In the genomic region with DNA sequence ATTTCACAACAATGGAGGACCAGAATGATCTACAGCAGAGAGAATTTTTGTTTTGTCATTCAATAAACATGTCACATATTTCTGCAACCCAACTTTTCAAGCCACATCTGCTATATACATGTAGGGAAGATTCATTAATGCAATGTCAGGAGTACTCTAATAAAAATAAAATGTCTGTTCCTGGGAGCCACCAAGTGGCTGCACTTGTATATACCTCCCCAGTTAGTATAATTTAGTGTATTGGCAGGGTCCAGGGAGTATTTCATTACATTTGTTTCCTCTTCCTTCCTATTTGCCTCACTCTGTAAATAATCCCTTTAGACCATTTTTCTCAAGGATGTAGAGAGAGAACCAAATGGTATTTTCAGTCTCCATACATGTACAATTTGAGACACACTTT, we compare ENCODE assay signal across 16 cellular contexts.
DNase-seq lines count a peak whose midpoint lies in the region; ATAC-seq and TF ChIP-seq lines count a peak whose summit lies in the region.
"Had no signal": no experiment of that assay in that cellular context is flagged by ENCODE, and none has a peak within 500 bp of the region (broad histone marks: within the 10 kb centered on the region; RNA-seq: fewer than 3 reads in every experiment).

No MANE protein-coding gene starts in this region.

- no peak overlapping the region for H3K27ac ChIP-seq in VCaP
- H3K27ac ChIP-seq in mesenchymal stem cell (ENCODE audit: low read length, poor library complexity, severe bottlenecking): no peak overlapping the region
- H3K27ac ChIP-seq: A549, ovary had no signal

- no peaks in the 10 kb centered on the region for H3K36me3 Mint-ChIP-seq in activated CD4-positive, alpha-beta T cell treated with anti-CD3 and anti-CD28 coated beads, Interleukin-2, amount 10 ng/mL, durations not matched to agents 7 days and 5 days (ENCODE audit: low read depth)
- no peaks in the 10 kb centered on the region for H3K36me3 Mint-ChIP-seq in natural killer cell

- H3K36me3 ChIP-seq in mesenchymal stem cell (ENCODE audit: control insufficient read depth in 1 of 2, insufficient read depth in 2 of 2, low read depth in 1 of 2, low read length in 2 of 2): no peaks in the 10 kb centered on the region
- H3K36me3 ChIP-seq: ovary had no signal

- intact Hi-C loops in natural killer cell (cut with micrococcal nuclease): no loop called here

- no peaks in the 10 kb centered on the region for H3K79me1 ChIP-seq in mesenchymal stem cell (replicated peaks; ENCODE audit: low read length, poor library complexity, severe bottlenecking)

- POLR2A ChIA-PET in activated CD4-positive, alpha-beta T cell treated with anti-CD3 and anti-CD28 coated beads, Interleukin-2, amount 10 ng/mL, durations not matched to agents 7 days and 5 days (lab: Charles Lee): no interaction called here

- no peaks in the 10 kb centered on the region for H3K4me1 Mint-ChIP-seq in activated CD4-positive, alpha-beta T cell treated with anti-CD3 and anti-CD28 coated beads, Interleukin-2, amount 10 ng/mL, durations not matched to agents 7 days and 5 days
- H3K4me1 Mint-ChIP-seq in natural killer cell: no peaks in the 10 kb centered on the region

- H3K9me3 Mint-ChIP-seq in activated CD4-positive, alpha-beta T cell treated with anti-CD3 and anti-CD28 coated beads, Interleukin-2, amount 10 ng/mL, durations not matched to agents 7 days and 5 days: no peaks in the 10 kb centered on the region
- peaks cover 6 to 10% of the 10 kb centered on the region in 2 donors for H3K9me3 Mint-ChIP-seq in natural killer cell

- H3K14ac ChIP-seq in mesenchymal stem cell (ENCODE audit: low read length in 2 of 2): no peak overlapping the region

- peak; percentile 19 for DNase-seq in NCI-H1105 treated with DMSO at 0.1 percent for 48 hours (lab: John Stamatoyannopoulos, UW)
- DNase-seq in NCI-H1105 (lab: John Stamatoyannopoulos, UW): no peak
- peak; percentile 25 to 51 for DNase-seq in Kasumi-1 (lab: John Stamatoyannopoulos, UW)
- peak; percentile 17 for DNase-seq in mesenchymal stem cell
- DNase-seq in activated CD4-positive, alpha-beta T cell treated with anti-CD3 and anti-CD28 coated beads, Interleukin-2, amount 10 ng/mL, durations not matched to agents 7 days and 5 days: no peak
- DNase-seq in NCI-H345 treated with DMSO at 0.1 percent for 48 hours (lab: John Stamatoyannopoulos, UW; ENCODE audit: unreplicated experiment): no peak
- no peak for DNase-seq in natural killer cell
- DNase-seq: activated CD4-positive, alpha-beta T cell treated with anti-CD3 and anti-CD28 coated beads, Interleukin-2, amount 50 U/mL, for 4 hours; aorta; NCI-H1048; NCI-H510A treated with DMSO at 0.1 percent for 48 hours; ovary; T1000 had no signal

- no peak overlapping the region for H3K4me3 ChIP-seq in mesenchymal stem cell (ENCODE audit: insufficient read depth in 1 of 2, low read depth in 1 of 2, low read length in 2 of 2)
- H3K4me3 ChIP-seq: A549, ovary had no signal

- no peak overlapping the region for H2BK120ac ChIP-seq in mesenchymal stem cell (ENCODE audit: low read depth, low read length)

- H2BK12ac ChIP-seq in mesenchymal stem cell (ENCODE audit: low read length in 2 of 2): no peak overlapping the region

- H3K27me3 Mint-ChIP-seq in activated CD4-positive, alpha-beta T cell treated with anti-CD3 and anti-CD28 coated beads, Interleukin-2, amount 10 ng/mL, durations not matched to agents 7 days and 5 days: no peaks in the 10 kb centered on the region
- H3K27me3 Mint-ChIP-seq in natural killer cell (ENCODE audit: low read depth in 2 of 2): no peaks in the 10 kb centered on the region

- H2AK5ac ChIP-seq in mesenchymal stem cell (ENCODE audit: low read length, severe bottlenecking): no peak overlapping the region

- no peak overlapping the region for H2AFZ ChIP-seq in mesenchymal stem cell (ENCODE audit: low read depth, low read length)

- H4K91ac ChIP-seq in mesenchymal stem cell (ENCODE audit: low read length): no peak overlapping the region

- H3K9ac ChIP-seq in mesenchymal stem cell (ENCODE audit: low read length): no peak overlapping the region

- no peak overlapping the region for H2BK5ac ChIP-seq in mesenchymal stem cell (ENCODE audit: low read depth, low read length, poor library complexity, severe bottlenecking)

- no peak overlapping the region for H3K27ac Mint-ChIP-seq in activated CD4-positive, alpha-beta T cell treated with anti-CD3 and anti-CD28 coated beads, Interleukin-2, amount 10 ng/mL, durations not matched to agents 7 days and 5 days
- no peak overlapping the region for H3K27ac Mint-ChIP-seq in natural killer cell

- no peak for ATAC-seq in natural killer cell
- ATAC-seq: A549, Right ventricle myocardium inferior had no signal

- H3K9me3 ChIP-seq in mesenchymal stem cell (ENCODE audit: control insufficient read depth, low read length): no peaks in the 10 kb centered on the region
- H3K9me3 ChIP-seq: A549, ovary had no signal

- TF ChIP-seq CTCF in VCaP (conservative IDR thresholded peaks at IDR 0.05) (peak; percentile 26; the same call in 1 of the 2 replicates), natural killer cell (IDR thresholded peaks at IDR 0.05) (no peak)

- H3K4me3 Mint-ChIP-seq in activated CD4-positive, alpha-beta T cell treated with anti-CD3 and anti-CD28 coated beads, Interleukin-2, amount 10 ng/mL, durations not matched to agents 7 days and 5 days: no peak overlapping the region
- H3K4me3 Mint-ChIP-seq in natural killer cell: no peak overlapping the region

- no peaks in the 10 kb centered on the region for H3K4me1 ChIP-seq in mesenchymal stem cell (ENCODE audit: control insufficient read depth, insufficient read depth, low read depth, low read length)
- H3K4me1 ChIP-seq: A549 had no signal

- no peak overlapping the region for H4K8ac ChIP-seq in mesenchymal stem cell (ENCODE audit: low read length)

- H3K27me3 ChIP-seq in mesenchymal stem cell (ENCODE audit: control insufficient read depth in 1 of 2, insufficient read depth in 1 of 2, low read length in 2 of 2): no peaks in the 10 kb centered on the region
- H3K27me3 ChIP-seq: ovary had no signal

- CTCF ChIA-PET in activated CD4-positive, alpha-beta T cell treated with anti-CD3 and anti-CD28 coated beads, Interleukin-2, amount 10 ng/mL, durations not matched to agents 7 days and 5 days (lab: Charles Lee): no interaction called here

- H3K4me2 ChIP-seq in mesenchymal stem cell (ENCODE audit: low read length, poor library complexity, severe bottlenecking): no peak overlapping the region
- H3K4me2 ChIP-seq: A549 had no signal

- no peak overlapping the region for H2BK15ac ChIP-seq in mesenchymal stem cell (ENCODE audit: low read depth, poor library complexity, severe bottlenecking)

- H3K4ac ChIP-seq in mesenchymal stem cell (ENCODE audit: low read depth in 1 of 2, low read length in 2 of 2): no peak overlapping the region

- no peak overlapping the region for H3K18ac ChIP-seq in mesenchymal stem cell (ENCODE audit: low read depth in 1 of 2, low read length in 2 of 2)

- H3K23ac ChIP-seq in mesenchymal stem cell (ENCODE audit: low read length in 2 of 2): no peak overlapping the region

Comparison
In these comparisons a context has a peak if more than half of its experiments do, and no peak if none do; other contexts are left out.
1. DNase-seq: peak in NCI-H1105 treated with DMSO at 0.1 percent for 48 hours (single experiment), Kasumi-1 (2 of 2) and mesenchymal stem cell (single experiment); none in NCI-H1105 (single experiment), activated CD4-positive, alpha-beta T cell treated with anti-CD3 and anti-CD28 coated beads, Interleukin-2, amount 10 ng/mL, durations not matched to agents 7 days and 5 days (single experiment), NCI-H345 treated with DMSO at 0.1 percent for 48 hours (single experiment) and natural killer cell (single experiment).